Comparison of ENCODE assay signal across 8 cellular contexts in genomic region chr7:129948338-129948737, GRCh38. TPM values are rescaled to one million over a fixed set of nuclear protein-coding genes. Genes with fewer than 3 reads are reported as not detected.
A peak's percentile ranks its signal among the peaks of the same experiment; 100 is the strongest.
DNase-seq lines count a peak whose midpoint lies in the region; ATAC-seq and TF ChIP-seq lines count a peak whose summit lies in the region.

No MANE protein-coding gene starts in this region.

- H3K27me3 Mint-ChIP-seq in CD4-positive, CD25-positive, alpha-beta regulatory T cell: no peaks in the 10 kb centered on the region
- H3K27me3 Mint-ChIP-seq in nephron progenitor cell (ENCODE audit: low read depth, poor library complexity): peaks cover 3% of the 10 kb centered on the region

- no peak overlapping the region for H3K9ac ChIP-seq in SK-N-MC (ENCODE audit: insufficient read length)

- peaks cover 8 to 32% (median 25%) of the 10 kb centered on the region in 4 donors for H3K4me1 Mint-ChIP-seq in CD4-positive, CD25-positive, alpha-beta regulatory T cell
- H3K4me1 Mint-ChIP-seq in nephron progenitor cell: peaks cover 5% of the 10 kb centered on the region
- H3K4me1 Mint-ChIP-seq in stimulated activated effector memory CD8-positive, alpha-beta T cell treated with anti-CD3 and anti-CD28 coated beads, Interleukin-12 subunit alpha, Interleukin-12 subunit beta, amount 100 ng/mL, for 72 hours: peaks cover 6% of the 10 kb centered on the region

- DNase-seq in CD4-positive, CD25-positive, alpha-beta regulatory T cell: no peak
- DNase-seq in SK-N-MC (ENCODE audit: low read depth, low spot score) (no peak), foreskin keratinocyte (peak in 1 of 2 donors; percentile 28), sciatic nerve (ENCODE audit: low spot score) (peak; percentile 38), nephron progenitor cell (no peak), ecto neural progenitor cell (ENCODE audit: low spot score) (no peak)
- no peak for DNase-seq in stimulated activated effector memory CD8-positive, alpha-beta T cell treated with anti-CD3 and anti-CD28 coated beads, Interleukin-12 subunit alpha, Interleukin-12 subunit beta, amount 100 ng/mL, for 72 hours (ENCODE audit: low spot score in 2 of 2)

- H3K4me3 Mint-ChIP-seq in CD4-positive, CD25-positive, alpha-beta regulatory T cell: no peak overlapping the region
- no peak overlapping the region for H3K4me3 Mint-ChIP-seq in nephron progenitor cell
- H3K4me3 Mint-ChIP-seq in stimulated activated effector memory CD8-positive, alpha-beta T cell treated with anti-CD3 and anti-CD28 coated beads, Interleukin-12 subunit alpha, Interleukin-12 subunit beta, amount 100 ng/mL, for 72 hours: no peak overlapping the region

- H3K4me1 ChIP-seq in CD4-positive, CD25-positive, alpha-beta regulatory T cell (ENCODE audit: control insufficient read depth, insufficient read depth, low read length, poor library complexity, severe bottlenecking): peaks cover 42% of the 10 kb centered on the region
- peaks cover 7% of the 10 kb centered on the region for H3K4me1 ChIP-seq in foreskin keratinocyte

- ATAC-seq in CD4-positive, CD25-positive, alpha-beta regulatory T cell (ENCODE audit: low read depth in 2 of 2): no peak
- no peak for ATAC-seq in foreskin keratinocyte
- no peak for ATAC-seq in sciatic nerve
- no peak for ATAC-seq in stimulated activated effector memory CD8-positive, alpha-beta T cell treated with anti-CD3 and anti-CD28 coated beads, Interleukin-12 subunit alpha, Interleukin-12 subunit beta, amount 100 ng/mL, for 72 hours
- ATAC-seq in GM18505 (IDR thresholded peaks at IDR 0.05; ENCODE audit: unreplicated experiment): no peak

- no peak overlapping the region for H3K27ac Mint-ChIP-seq in CD4-positive, CD25-positive, alpha-beta regulatory T cell
- H3K27ac Mint-ChIP-seq in nephron progenitor cell: no peak overlapping the region
- H3K27ac Mint-ChIP-seq in stimulated activated effector memory CD8-positive, alpha-beta T cell treated with anti-CD3 and anti-CD28 coated beads, Interleukin-12 subunit alpha, Interleukin-12 subunit beta, amount 100 ng/mL, for 72 hours: no peak overlapping the region

- peaks cover 0 to 1% (median 0%) of the 10 kb centered on the region in 7 donors for H3K9me3 Mint-ChIP-seq in CD4-positive, CD25-positive, alpha-beta regulatory T cell
- H3K9me3 Mint-ChIP-seq in nephron progenitor cell: peaks cover 24% of the 10 kb centered on the region
- no peaks in the 10 kb centered on the region for H3K9me3 Mint-ChIP-seq in stimulated activated effector memory CD8-positive, alpha-beta T cell treated with anti-CD3 and anti-CD28 coated beads, Interleukin-12 subunit alpha, Interleukin-12 subunit beta, amount 100 ng/mL, for 72 hours

- peak overlapping the region; percentile 96 for H3K4me3 ChIP-seq in CD4-positive, CD25-positive, alpha-beta regulatory T cell (ENCODE audit: low read depth, low read length)
- H3K4me3 ChIP-seq in SK-N-MC: peak overlapping the region; percentile 93; the same call in 1 of the 2 replicates

- TF ChIP-seq POLR2A in GM18505 (IDR thresholded peaks at IDR 0.05; ENCODE audit: borderline replicate concordance, extremely low read depth, insufficient read depth, insufficient read length): no peak

- peak overlapping the region; percentile 89 for H3K27ac ChIP-seq in CD4-positive, CD25-positive, alpha-beta regulatory T cell (ENCODE audit: insufficient read depth, low read length, poor library complexity, severe bottlenecking)
- no peak overlapping the region for H3K27ac ChIP-seq in SK-N-MC
- H3K27ac ChIP-seq in foreskin keratinocyte: peak overlapping the region; percentile 93

- TF ChIP-seq CTCF in foreskin keratinocyte (conservative IDR thresholded peaks at IDR 0.05) (no peak), nephron progenitor cell (IDR thresholded peaks at IDR 0.05) (no peak)

- no peaks in the 10 kb centered on the region for H3K9me3 ChIP-seq in CD4-positive, CD25-positive, alpha-beta regulatory T cell (ENCODE audit: control insufficient read depth in 2 of 2, low read length in 2 of 2)
- no peaks in the 10 kb centered on the region for H3K9me3 ChIP-seq in SK-N-MC (ENCODE audit: low read depth, low read length)

- H3K36me3 Mint-ChIP-seq in CD4-positive, CD25-positive, alpha-beta regulatory T cell: peaks cover 20% of the 10 kb centered on the region
- peaks cover 42% of the 10 kb centered on the region for H3K36me3 Mint-ChIP-seq in nephron progenitor cell (ENCODE audit: low read depth)
- peaks cover 35% of the 10 kb centered on the region for H3K36me3 Mint-ChIP-seq in stimulated activated effector memory CD8-positive, alpha-beta T cell treated with anti-CD3 and anti-CD28 coated beads, Interleukin-12 subunit alpha, Interleukin-12 subunit beta, amount 100 ng/mL, for 72 hours

- H3K36me3 ChIP-seq in CD4-positive, CD25-positive, alpha-beta regulatory T cell (ENCODE audit: control insufficient read depth, insufficient read depth, low read length): peaks cover 6% of the 10 kb centered on the region
- H3K36me3 ChIP-seq in SK-N-MC (ENCODE audit: insufficient read depth, low read length): peaks cover 14% of the 10 kb centered on the region; the same call in 1 of the 2 replicates

- intact Hi-C loops in sciatic nerve (cut with DNase I): no loop called here

- H3K27me3 ChIP-seq in CD4-positive, CD25-positive, alpha-beta regulatory T cell (ENCODE audit: control insufficient read depth, insufficient read depth, low read length): no peaks in the 10 kb centered on the region
- H3K27me3 ChIP-seq in foreskin keratinocyte: no peaks in the 10 kb centered on the region

RNA-seq across cellular contexts. Expression of gene UBE2H, which starts 4.4 kb away (rescaled TPM):
- 109 TPM for total RNA-seq in CD4-positive, CD25-positive, alpha-beta regulatory T cell
- polyA plus RNA-seq in CD4-positive, CD25-positive, alpha-beta regulatory T cell: 10 to 100 TPM; 50.7 to 73.5 (median 62.1) TPM
- total RNA-seq in foreskin keratinocyte: 50.2 and 55.0 TPM in 2 replicates
- 27.3 and 27.5 TPM in 2 replicates for polyA plus RNA-seq in foreskin keratinocyte
- 92.1 TPM for total RNA-seq in sciatic nerve
